ENCODE assay signal across 25 cellular contexts in genomic region chr5:171577042-171577441, GRCh38.
DNase-seq lines count a peak whose midpoint lies in the region; ATAC-seq, FAIRE-seq and TF ChIP-seq lines count a peak whose summit lies in the region.
"Had no signal": no experiment of that assay in that cellular context is flagged by ENCODE, and none has a peak within 500 bp of the region (broad histone marks: within the 10 kb centered on the region; RNA-seq: fewer than 3 reads in every experiment).

No MANE protein-coding gene starts in this region.

- no peak for TF ChIP-seq CTCF in H1 (IDR thresholded peaks at IDR 0.05; ENCODE audit: control extremely low read depth in 1 of 3, insufficient read depth in 1 of 3, low read depth in 1 of 3, low read length in 3 of 3)
- no peak for TF ChIP-seq CTCF in type B pancreatic cell (conservative IDR thresholded peaks at IDR 0.05)
- no peak for TF ChIP-seq CTCF in WERI-Rb-1 (IDR thresholded peaks at IDR 0.05; ENCODE audit: low read depth, low read length)

- TF ChIP-seq RAD21 in H1 (IDR thresholded peaks at IDR 0.05 in 1 of 2, conservative IDR thresholded peaks at IDR 0.05 in 1 of 2; ENCODE audit: low read depth in 2 of 2, low read length in 2 of 2) = no peak

- TF ChIP-seq EP300 in H1 (IDR thresholded peaks at IDR 0.05; ENCODE audit: borderline replicate concordance in 1 of 2, low read depth in 2 of 2, low read length in 2 of 2) = no peak

- DNase-seq in HEK293T (ENCODE audit: extremely low spot score) = peak; percentile 8
- DNase-seq in H1 (ENCODE audit: low read depth in 1 of 2, low spot score in 2 of 2) = no peak
- DNase-seq in neuronal stem cell (ENCODE audit: low spot score) = no peak
- peak; percentile 52 for DNase-seq in type B pancreatic cell (ENCODE audit: extremely low spot score, unreplicated experiment)
- no peak for DNase-seq in WERI-Rb-1
- DNase-seq in SHP77 treated with DMSO at 0.1 percent for 48 hours (lab: John Stamatoyannopoulos, UW) = no peak
- DNase-seq: 8988T; ACHN; AML-193; BE2C; CD4-positive, alpha-beta T cell; CD8-positive, alpha-beta memory T cell; DMS 273 treated with DMSO at 0.1 percent for 48 hours; DMS79; EL; GDM1 had no signal

- H2BK20ac ChIP-seq in H1 (ENCODE audit: low read length) = no peak overlapping the region

- no peak overlapping the region for H2AFZ ChIP-seq in H1 (ENCODE audit: low read length)
- no peak overlapping the region for H2AFZ ChIP-seq in neuronal stem cell (ENCODE audit: low read length)
- H2AFZ ChIP-seq: GM23338 had no signal

- no peak overlapping the region for H2BK12ac ChIP-seq in H1 (ENCODE audit: low read depth, low read length)
- H2BK12ac ChIP-seq in neuronal stem cell (ENCODE audit: low read length) = no peak overlapping the region

- H3K27me3 Mint-ChIP-seq in type B pancreatic cell = peaks cover 6% of the 10 kb centered on the region

- no peak overlapping the region for H2AK5ac ChIP-seq in H1 (ENCODE audit: low read depth, low read length)
- H2AK5ac ChIP-seq in neuronal stem cell (ENCODE audit: low read depth, low read length) = peak overlapping the region; percentile 51

- H2BK5ac ChIP-seq in H1 (ENCODE audit: low read depth, low read length) = 0 out of 2 replicates have a peak overlapping the region, but pooled peaks have one; percentile 24
- H2BK5ac ChIP-seq in neuronal stem cell (ENCODE audit: low read length) = no peak overlapping the region

- H3K4me2 ChIP-seq in H1 (ENCODE audit: insufficient read depth in 1 of 2, low read depth in 2 of 2, low read length in 2 of 2) (no peak overlapping the region), neuronal stem cell (ENCODE audit: insufficient read depth, low read length, poor library complexity, severe bottlenecking) (no peak overlapping the region)
- H3K4me2 ChIP-seq: A549, GM23338 had no signal

- H3K4me1 ChIP-seq in H1 (replicated peaks in 1 of 4; ENCODE audit: control insufficient read depth in 3 of 4, insufficient read depth in 4 of 4, low read length in 3 of 4) = peaks cover 0 to 6% (median 0%) of the 10 kb centered on the region in 4 experiments; a peak in 2 of 7 replicates
- H3K4me1 ChIP-seq in neuronal stem cell (ENCODE audit: control insufficient read depth in 2 of 2, insufficient read depth in 1 of 2, low read depth in 1 of 2, low read length in 2 of 2) = peaks cover 26 to 32% of the 10 kb centered on the region in 2 donors
- H3K4me1 ChIP-seq: A549, BE2C, HAP-1 had no signal

- TF ChIP-seq POLR2A in H1 (IDR thresholded peaks at IDR 0.05; ENCODE audit: control extremely low read depth in 1 of 2, low read depth in 2 of 2, low read length in 2 of 2) = no peak

- H2BK120ac ChIP-seq in H1 (replicated peaks; ENCODE audit: low read depth, low read length) = no peak overlapping the region
- no peak overlapping the region for H2BK120ac ChIP-seq in neuronal stem cell (ENCODE audit: low read depth, low read length)

- 90% methylated on average over 6 of the region's 6 CpGs; no CpG with 5 or more reads in 1 of the 2 experiments for WGBS in H1 (ENCODE audit: extremely low coverage in 1 of 2, insufficient coverage in 1 of 2, insufficient read length in 1 of 2, insufficient replicate concordance in 2 of 2, low coverage in 1 of 2, low lambda C conversion rate in 2 of 2, missing lambda C conversion rate in 1 of 2), 2 experiments
- WGBS in neuronal stem cell (ENCODE audit: extremely low coverage in 2 of 2, insufficient read length in 2 of 2, insufficient replicate concordance in 1 of 2), 2 donors = no CpG with 5 or more reads among the region's 6 CpGs

- H4K91ac ChIP-seq in H1 (replicated peaks; ENCODE audit: insufficient read length, low read length) (no peak overlapping the region), neuronal stem cell (ENCODE audit: low read depth, low read length, poor library complexity) (no peak overlapping the region)

- no peaks in the 10 kb centered on the region; a peak in 1 of 7 replicates for H3K27me3 ChIP-seq in H1 (replicated peaks in 1 of 4; ENCODE audit: control insufficient read depth in 3 of 4, extremely low read depth in 1 of 4, insufficient read depth in 3 of 4, low read length in 3 of 4)
- no peaks in the 10 kb centered on the region for H3K27me3 ChIP-seq in neuronal stem cell (ENCODE audit: control insufficient read depth in 3 of 3, insufficient read depth in 3 of 3, low read depth in 1 of 3, low read length in 3 of 3)
- peaks cover 2% of the 10 kb centered on the region for H3K27me3 ChIP-seq in WERI-Rb-1 (ENCODE audit: insufficient read depth, low read depth, severe bottlenecking)
- H3K27me3 ChIP-seq: BE2C; BLaER1 treated with 17β-estradiol and CSF1 and Interleukin-3, amounts not matched to agents 10 nM and 100 nM had no signal

- H3K9ac ChIP-seq in H1 (replicated peaks in 1 of 4; ENCODE audit: extremely low read depth in 1 of 4, low read depth in 3 of 4, low read length in 3 of 4) (no peak overlapping the region), neuronal stem cell (ENCODE audit: low read depth, low read length, poor library complexity) (no peak overlapping the region)
- H3K9ac ChIP-seq: BLaER1 treated with 17β-estradiol and CSF1 and Interleukin-3, amounts not matched to agents 10 nM and 100 nM had no signal

- H3K23ac ChIP-seq in H1 (ENCODE audit: insufficient read length) (no peak overlapping the region), neuronal stem cell (ENCODE audit: low read depth, low read length, poor library complexity) (no peak overlapping the region)

- FAIRE-seq in H1 (lab: Jason Lieb, UNC) = no peak
- FAIRE-seq: A549, D721Med, GM12878, H54 had no signal

- CTCF ChIA-PET in HEK293T (lab: Yijun Ruan, JAX) = no interaction called here
- CTCF ChIA-PET in H1 (lab: Charles Lee; ENCODE audit: partially characterized antibody) = interaction anchor here (1.0 to 1.7 kb wide), 4 partner anchors 34 to 281 kb away, joined by 3 to 5 read pairs (median 3); no protein-coding TSS in a partner anchor

- no peak overlapping the region for H4K5ac ChIP-seq in H1 (ENCODE audit: insufficient read length, low read depth, low read length)

- H3K4me3 Mint-ChIP-seq in type B pancreatic cell = no peak overlapping the region
- H3K4me3 Mint-ChIP-seq: CD14-positive monocyte; CD4-positive, alpha-beta T cell; CD8-positive, alpha-beta memory T cell; GM23338 had no signal

- no peak overlapping the region for H4K8ac ChIP-seq in H1 (ENCODE audit: extremely low read depth, insufficient read depth, low read length)
- no peak overlapping the region for H4K8ac ChIP-seq in neuronal stem cell (ENCODE audit: low read depth, low read length)

- no peaks in the 10 kb centered on the region for H3K36me3 Mint-ChIP-seq in type B pancreatic cell
- H3K36me3 Mint-ChIP-seq: CD14-positive monocyte had no signal

- peaks cover 28% of the 10 kb centered on the region for H3K4me1 Mint-ChIP-seq in type B pancreatic cell (ENCODE audit: unreplicated experiment)
- H3K4me1 Mint-ChIP-seq: CD8-positive, alpha-beta memory T cell had no signal

- H3K9me3 Mint-ChIP-seq in type B pancreatic cell = no peaks in the 10 kb centered on the region

- H3K56ac ChIP-seq in H1 (replicated peaks; ENCODE audit: insufficient read length, low read depth, low read length) = no peak overlapping the region

- H3K36me3 ChIP-seq in H1 (ENCODE audit: control insufficient read depth in 2 of 4, insufficient read depth in 4 of 4, low read length in 3 of 4) (no peaks in the 10 kb centered on the region), neuronal stem cell (replicated peaks in 1 of 2; ENCODE audit: control insufficient read depth in 2 of 2, insufficient read depth in 2 of 2, low read length in 2 of 2) (no peaks in the 10 kb centered on the region), WERI-Rb-1 (no peaks in the 10 kb centered on the region)
- H3K36me3 ChIP-seq: BE2C; BLaER1 treated with 17β-estradiol and CSF1 and Interleukin-3, amounts not matched to agents 10 nM and 100 nM; HAP-1 had no signal

- H2BK15ac ChIP-seq in H1 (ENCODE audit: low read length) (no peak overlapping the region), neuronal stem cell (ENCODE audit: low read length) (no peak overlapping the region)

- H3K14ac ChIP-seq in H1 (ENCODE audit: insufficient read length) = no peak overlapping the region
- no peak overlapping the region for H3K14ac ChIP-seq in neuronal stem cell (ENCODE audit: low read length)

- no peaks in the 10 kb centered on the region for H3K79me2 ChIP-seq in H1 (ENCODE audit: control insufficient read depth in 1 of 2, insufficient read depth in 2 of 2, low read length in 2 of 2)

- no peaks in the 10 kb centered on the region for H4K20me1 ChIP-seq in H1 (replicated peaks in 1 of 2; ENCODE audit: control insufficient read depth in 1 of 2, insufficient read depth in 2 of 2, low read length in 2 of 2)
- H4K20me1 ChIP-seq: BLaER1 treated with 17β-estradiol and CSF1 and Interleukin-3, amounts not matched to agents 10 nM and 100 nM had no signal

- H3K18ac ChIP-seq in H1 (ENCODE audit: extremely low read depth, low read length) = no peak overlapping the region
- H3K18ac ChIP-seq in neuronal stem cell (ENCODE audit: low read length) = no peak overlapping the region

- no peak overlapping the region for H3K4me3 ChIP-seq in H1 (ENCODE audit: extremely low read depth in 1 of 4, insufficient read depth in 2 of 4, low read depth in 3 of 4, low read length in 4 of 4)
- no peak overlapping the region for H3K4me3 ChIP-seq in neuronal stem cell (ENCODE audit: low read length in 2 of 2)
- no peak overlapping the region for H3K4me3 ChIP-seq in WERI-Rb-1 (ENCODE audit: low read depth, low read length)
- H3K4me3 ChIP-seq: A549; BLaER1 treated with 17β-estradiol and CSF1 and Interleukin-3, amounts not matched to agents 10 nM and 100 nM; GM12878; GM23338; HAP-1 had no signal

- POLR2A ChIA-PET in HEK293T (lab: Yijun Ruan, JAX) = no interaction called here
- POLR2A ChIA-PET in H1 (lab: Charles Lee; ENCODE audit: partially characterized antibody) = interaction anchor here (0.9 kb wide), 1 partner anchor 17 kb away, joined by 3 read pairs; no protein-coding TSS in a partner anchor

- ATAC-seq in HG02763 (IDR thresholded peaks at IDR 0.05; ENCODE audit: unreplicated experiment) = no peak
- ATAC-seq: A549, GM12878 had no signal

- H3K23me2 ChIP-seq in H1 (ENCODE audit: low read depth, low read length) = peaks cover 1% of the 10 kb centered on the region; the same call in 1 of the 2 replicates

- H3K9me3 ChIP-seq in H1 (ENCODE audit: insufficient read depth in 2 of 2, low read depth in 1 of 2, low read length in 1 of 2) = no peaks in the 10 kb centered on the region
- no peaks in the 10 kb centered on the region for H3K9me3 ChIP-seq in neuronal stem cell (replicated peaks in 1 of 2; ENCODE audit: control insufficient read depth in 2 of 2, insufficient read depth in 1 of 2, low read depth in 1 of 2, low read length in 2 of 2)
- H3K9me3 ChIP-seq in WERI-Rb-1 (ENCODE audit: severe bottlenecking) = peaks cover 5% of the 10 kb centered on the region
- H3K9me3 ChIP-seq: BE2C, HAP-1 had no signal

- no peak overlapping the region for H3K4ac ChIP-seq in H1 (replicated peaks; ENCODE audit: insufficient read length, low read depth, low read length)
- no peak overlapping the region for H3K4ac ChIP-seq in neuronal stem cell (ENCODE audit: low read length)

- H3K27ac ChIP-seq in H1 (ENCODE audit: low read depth, low read length) (no peak overlapping the region), neuronal stem cell (replicated peaks; ENCODE audit: low read length) (no peak overlapping the region), WERI-Rb-1 (no peak overlapping the region)
- H3K27ac ChIP-seq: A549; BLaER1 treated with 17β-estradiol and CSF1 and Interleukin-3, amounts not matched to agents 10 nM and 100 nM had no signal

- no peak overlapping the region for H3K27ac Mint-ChIP-seq in type B pancreatic cell
- H3K27ac Mint-ChIP-seq: CD4-positive, alpha-beta T cell; CD8-positive, alpha-beta memory T cell; GM23338 had no signal

- H3K79me1 ChIP-seq in H1 (ENCODE audit: low read depth, low read length) = no peaks in the 10 kb centered on the region
- no peaks in the 10 kb centered on the region for H3K79me1 ChIP-seq in neuronal stem cell (ENCODE audit: low read depth, low read length)

Comparison
In these comparisons a context has a peak if more than half of its experiments do, and no peak if none do; other contexts are left out.
1. DNase-seq: peak in HEK293T (single experiment) and type B pancreatic cell (single experiment); none in H1 (0 of 2), neuronal stem cell (single experiment), WERI-Rb-1 (single experiment) and SHP77 treated with DMSO at 0.1 percent for 48 hours (single experiment).